Comparison of ENCODE assay signal across 14 cellular contexts in genomic region chr9:134545213-134546211, GRCh38.
DNase-seq lines count a peak whose midpoint lies in the region; TF ChIP-seq lines count a peak whose summit lies in the region.
"Had no signal": no experiment of that assay in that cellular context is flagged by ENCODE, and none has a peak within 500 bp of the region (broad histone marks: within the 10 kb centered on the region; RNA-seq: fewer than 3 reads in every experiment).

No MANE protein-coding gene starts in this region.

- no peak overlapping the region for H3K27ac Mint-ChIP-seq in activated T-cell treated with anti-CD3 and anti-CD28 coated beads, Interleukin-2, amount 50 U/mL, for 24 hours
- H3K27ac Mint-ChIP-seq: activated CD4-positive, alpha-beta T cell treated with anti-CD3 and anti-CD28 coated beads, Interleukin-2, amount 10 ng/mL, durations not matched to agents 7 days and 5 days; activated naive CD8-positive, alpha-beta T cell treated with anti-CD3 and anti-CD28 coated beads, Interleukin-2, amount 10 ng/mL, durations not matched to agents 7 days and 5 days; stimulated activated naive B cell treated with anti-CD40 and anti-IgM and Interleukin-4, amounts not matched to agents 10 μg/mL and 1 μg/mL and 100 μg/mL, for 72 hours had no signal

- no peaks in the 10 kb centered on the region for H3K4me1 Mint-ChIP-seq in activated T-cell treated with anti-CD3 and anti-CD28 coated beads, Interleukin-2, amount 50 U/mL, for 24 hours (ENCODE audit: low read depth)
- H3K4me1 Mint-ChIP-seq: activated CD4-positive, alpha-beta T cell treated with anti-CD3 and anti-CD28 coated beads, Interleukin-2, amount 10 ng/mL, durations not matched to agents 7 days and 5 days; activated naive CD8-positive, alpha-beta T cell treated with anti-CD3 and anti-CD28 coated beads, Interleukin-2, amount 10 ng/mL, durations not matched to agents 7 days and 5 days had no signal

- H3K4me3 Mint-ChIP-seq in activated T-cell treated with anti-CD3 and anti-CD28 coated beads, Interleukin-2, amount 50 U/mL, for 24 hours = no peak overlapping the region
- H3K4me3 Mint-ChIP-seq: activated CD4-positive, alpha-beta T cell treated with anti-CD3 and anti-CD28 coated beads, Interleukin-2, amount 10 ng/mL, durations not matched to agents 7 days and 5 days; activated naive CD8-positive, alpha-beta T cell treated with anti-CD3 and anti-CD28 coated beads, Interleukin-2, amount 10 ng/mL, durations not matched to agents 7 days and 5 days; stimulated activated naive B cell treated with anti-CD40 and anti-IgM and Interleukin-4, amounts not matched to agents 10 μg/mL and 1 μg/mL and 100 μg/mL, for 72 hours had no signal

- H3K36me3 ChIP-seq in muscle layer of colon (ENCODE audit: insufficient read depth, low read length) (no peaks in the 10 kb centered on the region), uterus (no peaks in the 10 kb centered on the region)

- H3K27me3 ChIP-seq in muscle layer of colon (ENCODE audit: control insufficient read depth in 1 of 2, insufficient read depth in 2 of 2, low read length in 2 of 2) (no peaks in the 10 kb centered on the region), uterus (no peaks in the 10 kb centered on the region)

- H3K4me3 ChIP-seq in muscle layer of colon (ENCODE audit: low read depth in 1 of 2, low read length in 2 of 2) (peak overlapping the region in 1 of 2 donors; percentile 15), uterus (no peak overlapping the region)
- H3K4me3 ChIP-seq: lung had no signal

- H3K4me1 ChIP-seq in muscle layer of colon (ENCODE audit: insufficient read depth, low read length) (no peaks in the 10 kb centered on the region), uterus (peaks cover 0 to 3% of the 10 kb centered on the region in 2 donors)

- no peaks in the 10 kb centered on the region for H3K36me3 Mint-ChIP-seq in activated T-cell treated with anti-CD3 and anti-CD28 coated beads, Interleukin-2, amount 50 U/mL, for 24 hours (ENCODE audit: low read depth)
- H3K36me3 Mint-ChIP-seq: activated naive CD8-positive, alpha-beta T cell treated with anti-CD3 and anti-CD28 coated beads, Interleukin-2, amount 10 ng/mL, durations not matched to agents 7 days and 5 days; stimulated activated naive B cell treated with anti-CD40 and anti-IgM and Interleukin-4, amounts not matched to agents 10 μg/mL and 1 μg/mL and 100 μg/mL, for 72 hours had no signal

- H3K9me3 ChIP-seq in muscle layer of colon (ENCODE audit: low read length) (no peaks in the 10 kb centered on the region), uterus (no peaks in the 10 kb centered on the region)

- H3K27ac ChIP-seq in muscle layer of colon (ENCODE audit: low read depth, low read length) (peak overlapping the region; percentile 3), uterus (peak overlapping the region; percentile 69 to 72)
- H3K27ac ChIP-seq: epithelial cell of prostate had no signal

- DNase-seq in RPMI7951 (ENCODE audit: low read depth) (peak; percentile 85), fibroblast of peridontal ligament (ENCODE audit: extremely low read depth) (peak; percentile 90), uterus (no peak), AML-193 (lab: John Stamatoyannopoulos, UW) (no peak), DMS53 treated with DMSO at 0.1 percent for 48 hours (lab: John Stamatoyannopoulos, UW; ENCODE audit: unreplicated experiment) (no peak)
- DNase-seq in activated T-cell treated with anti-CD3 and anti-CD28 coated beads, Interleukin-2, amount 50 U/mL, for 24 hours = no peak
- DNase-seq: activated CD4-positive, alpha-beta T cell treated with anti-CD3 and anti-CD28 coated beads, Interleukin-2, amount 10 ng/mL, durations not matched to agents 7 days and 5 days; activated naive CD8-positive, alpha-beta T cell treated with anti-CD3 and anti-CD28 coated beads, Interleukin-2, amount 10 ng/mL, durations not matched to agents 7 days and 5 days; NCI-H2029 treated with DMSO at 0.1 percent for 48 hours; SHP77; stimulated activated naive B cell treated with anti-CD40 and anti-IgM and Interleukin-4, amounts not matched to agents 10 μg/mL and 1 μg/mL and 100 μg/mL, for 72 hours had no signal

- H3K27me3 Mint-ChIP-seq in activated T-cell treated with anti-CD3 and anti-CD28 coated beads, Interleukin-2, amount 50 U/mL, for 24 hours = peaks cover 4% of the 10 kb centered on the region
- H3K27me3 Mint-ChIP-seq: activated CD4-positive, alpha-beta T cell treated with anti-CD3 and anti-CD28 coated beads, Interleukin-2, amount 10 ng/mL, durations not matched to agents 7 days and 5 days had no signal

- H3K9ac ChIP-seq in muscle layer of colon (ENCODE audit: low read length) = peak overlapping the region; percentile 11

- no peaks in the 10 kb centered on the region for H3K9me3 Mint-ChIP-seq in activated T-cell treated with anti-CD3 and anti-CD28 coated beads, Interleukin-2, amount 50 U/mL, for 24 hours
- H3K9me3 Mint-ChIP-seq: activated CD4-positive, alpha-beta T cell treated with anti-CD3 and anti-CD28 coated beads, Interleukin-2, amount 10 ng/mL, durations not matched to agents 7 days and 5 days; activated naive CD8-positive, alpha-beta T cell treated with anti-CD3 and anti-CD28 coated beads, Interleukin-2, amount 10 ng/mL, durations not matched to agents 7 days and 5 days had no signal

- intact Hi-C loops in uterus (cut with DNase I; ENCODE audit: low total_unique reads) = no loop called here

- TF ChIP-seq POLR2A in uterus (IDR thresholded peaks at IDR 0.05) = no peak

- no peak for TF ChIP-seq CTCF in uterus (IDR thresholded peaks at IDR 0.05)

Comparison
In these comparisons a context has a peak if more than half of its experiments do, and no peak if none do; other contexts are left out.
1. DNase-seq: peak in RPMI7951 (single experiment) and fibroblast of peridontal ligament (single experiment); none in uterus (0 of 2), activated T-cell treated with anti-CD3 and anti-CD28 coated beads, Interleukin-2, amount 50 U/mL, for 24 hours (single experiment), AML-193 (0 of 2) and DMS53 treated with DMSO at 0.1 percent for 48 hours (single experiment).